1 cellular context compared by ENCODE assay signal in the genomic region with DNA sequence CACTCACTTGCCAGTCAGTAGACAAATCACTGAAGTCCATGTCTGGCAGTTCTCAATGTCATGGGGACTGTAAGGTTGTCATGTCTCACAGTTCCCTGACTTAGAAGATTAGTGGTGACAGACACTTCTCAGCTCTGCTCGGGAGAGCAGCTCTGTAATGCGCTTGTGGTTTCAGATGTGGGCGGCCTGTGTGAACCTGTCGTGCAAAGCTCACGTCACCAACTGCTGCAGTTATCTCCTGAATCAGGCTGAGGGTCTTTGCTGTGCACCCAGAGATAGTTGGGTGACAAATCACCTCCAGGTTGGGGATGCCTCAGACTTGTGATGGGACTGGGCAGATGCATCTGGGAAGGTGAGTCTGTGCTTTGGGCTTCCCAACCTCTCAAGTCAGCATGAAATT.
TF ChIP-seq lines count a peak whose summit lies in the region.

A gene with protein sequence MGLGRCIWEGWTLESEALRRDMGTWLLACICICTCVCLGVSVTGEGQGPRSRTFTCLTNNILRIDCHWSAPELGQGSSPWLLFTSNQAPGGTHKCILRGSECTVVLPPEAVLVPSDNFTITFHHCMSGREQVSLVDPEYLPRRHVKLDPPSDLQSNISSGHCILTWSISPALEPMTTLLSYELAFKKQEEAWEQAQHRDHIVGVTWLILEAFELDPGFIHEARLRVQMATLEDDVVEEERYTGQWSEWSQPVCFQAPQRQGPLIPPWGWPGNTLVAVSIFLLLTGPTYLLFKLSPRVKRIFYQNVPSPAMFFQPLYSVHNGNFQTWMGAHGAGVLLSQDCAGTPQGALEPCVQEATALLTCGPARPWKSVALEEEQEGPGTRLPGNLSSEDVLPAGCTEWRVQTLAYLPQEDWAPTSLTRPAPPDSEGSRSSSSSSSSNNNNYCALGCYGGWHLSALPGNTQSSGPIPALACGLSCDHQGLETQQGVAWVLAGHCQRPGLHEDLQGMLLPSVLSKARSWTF (plus strand): TSS at position 261 of the 400 bp plus-strand sequence. CDS start 64 bp downstream, at position 325.

TF ChIP-seq in K562, 482 proteins besides CTCF, POLR2A, EP300 and RAD21 (continued from another document and continues in another):
- TF ChIP-seq, protein P1, sequence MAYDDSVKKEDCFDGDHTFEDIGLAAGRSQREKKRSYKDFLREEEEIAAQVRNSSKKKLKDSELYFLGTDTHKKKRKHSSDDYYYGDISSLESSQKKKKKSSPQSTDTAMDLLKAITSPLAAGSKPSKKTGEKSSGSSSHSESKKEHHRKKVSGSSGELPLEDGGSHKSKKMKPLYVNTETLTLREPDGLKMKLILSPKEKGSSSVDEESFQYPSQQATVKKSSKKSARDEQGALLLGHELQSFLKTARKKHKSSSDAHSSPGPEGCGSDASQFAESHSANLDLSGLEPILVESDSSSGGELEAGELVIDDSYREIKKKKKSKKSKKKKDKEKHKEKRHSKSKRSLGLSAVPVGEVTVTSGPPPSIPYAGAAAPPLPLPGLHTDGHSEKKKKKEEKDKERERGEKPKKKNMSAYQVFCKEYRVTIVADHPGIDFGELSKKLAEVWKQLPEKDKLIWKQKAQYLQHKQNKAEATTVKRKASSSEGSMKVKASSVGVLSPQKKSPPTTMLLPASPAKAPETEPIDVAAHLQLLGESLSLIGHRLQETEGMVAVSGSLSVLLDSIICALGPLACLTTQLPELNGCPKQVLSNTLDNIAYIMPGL (CRISPR knock-in tag; IDR thresholded peaks at IDR 0.05), result no peak
- no peak for TF ChIP-seq TAF1 (IDR thresholded peaks at IDR 0.05; ENCODE audit: control insufficient read depth, extremely low read depth, insufficient read depth, low read length, severe bottlenecking)
- no peak for TF ChIP-seq PHTF2 (CRISPR knock-in tag; IDR thresholded peaks at IDR 0.05)
- TF ChIP-seq, protein P2, sequence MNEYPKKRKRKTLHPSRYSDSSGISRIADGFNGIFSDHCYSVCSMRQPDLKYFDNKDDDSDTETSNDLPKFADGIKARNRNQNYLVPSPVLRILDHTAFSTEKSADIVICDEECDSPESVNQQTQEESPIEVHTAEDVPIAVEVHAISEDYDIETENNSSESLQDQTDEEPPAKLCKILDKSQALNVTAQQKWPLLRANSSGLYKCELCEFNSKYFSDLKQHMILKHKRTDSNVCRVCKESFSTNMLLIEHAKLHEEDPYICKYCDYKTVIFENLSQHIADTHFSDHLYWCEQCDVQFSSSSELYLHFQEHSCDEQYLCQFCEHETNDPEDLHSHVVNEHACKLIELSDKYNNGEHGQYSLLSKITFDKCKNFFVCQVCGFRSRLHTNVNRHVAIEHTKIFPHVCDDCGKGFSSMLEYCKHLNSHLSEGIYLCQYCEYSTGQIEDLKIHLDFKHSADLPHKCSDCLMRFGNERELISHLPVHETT (CRISPR knock-in tag; conservative IDR thresholded peaks at IDR 0.05 in 1 of 2, IDR thresholded peaks at IDR 0.05 in 1 of 2), result no peak
- TF ChIP-seq KLF10 (CRISPR knock-in tag; IDR thresholded peaks at IDR 0.05), result no peak
- TF ChIP-seq BRF1 (IDR thresholded peaks at IDR 0.05; ENCODE audit: borderline replicate concordance, extremely low read depth, insufficient read length), result no peak
- TF ChIP-seq ZNF224 (CRISPR knock-in tag; IDR thresholded peaks at IDR 0.05), result no peak
- no peak for TF ChIP-seq SIX5 (IDR thresholded peaks at IDR 0.05; ENCODE audit: borderline replicate concordance in 1 of 2, insufficient read depth in 1 of 2, low read depth in 1 of 2, low read length in 2 of 2)
- TF ChIP-seq ESRRB (CRISPR knock-in tag; IDR thresholded peaks at IDR 0.05; ENCODE audit: borderline replicate concordance), result no peak
- 0 out of 2 replicates have a peak, but pooled peaks have one; percentile 35 for TF ChIP-seq TAL1 (IDR thresholded peaks at IDR 0.05)
- peak; percentile 64 for TF ChIP-seq CBFA2T2 (conservative IDR thresholded peaks at IDR 0.05)
- TF ChIP-seq, protein P3, sequence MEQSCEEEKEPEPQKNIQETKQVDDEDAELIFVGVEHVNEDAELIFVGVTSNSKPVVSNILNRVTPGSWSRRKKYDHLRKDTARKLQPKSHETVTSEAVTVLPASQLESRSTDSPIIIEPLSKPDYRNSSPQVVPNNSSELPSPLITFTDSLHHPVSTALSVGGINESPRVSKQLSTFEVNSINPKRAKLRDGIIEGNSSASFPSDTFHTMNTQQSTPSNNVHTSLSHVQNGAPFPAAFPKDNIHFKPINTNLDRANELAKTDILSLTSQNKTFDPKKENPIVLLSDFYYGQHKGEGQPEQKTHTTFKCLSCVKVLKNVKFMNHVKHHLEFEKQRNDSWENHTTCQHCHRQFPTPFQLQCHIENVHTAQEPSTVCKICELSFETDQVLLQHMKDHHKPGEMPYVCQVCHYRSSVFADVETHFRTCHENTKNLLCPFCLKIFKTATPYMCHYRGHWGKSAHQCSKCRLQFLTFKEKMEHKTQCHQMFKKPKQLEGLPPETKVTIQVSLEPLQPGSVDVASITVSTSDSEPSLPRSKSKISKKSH (CRISPR knock-in tag; IDR thresholded peaks at IDR 0.05), result no peak
- TF ChIP-seq, protein P4, sequence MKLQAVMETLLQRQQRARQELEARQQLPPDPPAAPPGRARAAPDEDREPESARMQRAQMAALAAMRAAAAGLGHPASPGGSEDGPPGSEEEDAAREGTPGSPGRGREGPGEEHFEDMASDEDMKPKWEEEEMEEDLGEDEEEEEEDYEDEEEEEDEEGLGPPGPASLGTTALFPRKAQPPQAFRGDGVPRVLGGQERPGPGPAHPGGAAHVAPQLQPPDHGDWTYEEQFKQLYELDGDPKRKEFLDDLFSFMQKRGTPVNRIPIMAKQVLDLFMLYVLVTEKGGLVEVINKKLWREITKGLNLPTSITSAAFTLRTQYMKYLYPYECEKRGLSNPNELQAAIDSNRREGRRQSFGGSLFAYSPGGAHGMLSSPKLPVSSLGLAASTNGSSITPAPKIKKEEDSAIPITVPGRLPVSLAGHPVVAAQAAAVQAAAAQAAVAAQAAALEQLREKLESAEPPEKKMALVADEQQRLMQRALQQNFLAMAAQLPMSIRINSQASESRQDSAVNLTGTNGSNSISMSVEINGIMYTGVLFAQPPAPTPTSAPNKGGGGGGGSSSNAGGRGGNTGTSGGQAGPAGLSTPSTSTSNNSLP (IDR thresholded peaks at IDR 0.05; ENCODE audit: borderline replicate concordance, low read depth, low read length), result no peak
- TF ChIP-seq ILF3 (IDR thresholded peaks at IDR 0.05; ENCODE audit: borderline replicate concordance), result no peak
- TF ChIP-seq CTBP1 (IDR thresholded peaks at IDR 0.05; ENCODE audit: borderline replicate concordance), result peak; percentile 60
- TF ChIP-seq, protein P5, sequence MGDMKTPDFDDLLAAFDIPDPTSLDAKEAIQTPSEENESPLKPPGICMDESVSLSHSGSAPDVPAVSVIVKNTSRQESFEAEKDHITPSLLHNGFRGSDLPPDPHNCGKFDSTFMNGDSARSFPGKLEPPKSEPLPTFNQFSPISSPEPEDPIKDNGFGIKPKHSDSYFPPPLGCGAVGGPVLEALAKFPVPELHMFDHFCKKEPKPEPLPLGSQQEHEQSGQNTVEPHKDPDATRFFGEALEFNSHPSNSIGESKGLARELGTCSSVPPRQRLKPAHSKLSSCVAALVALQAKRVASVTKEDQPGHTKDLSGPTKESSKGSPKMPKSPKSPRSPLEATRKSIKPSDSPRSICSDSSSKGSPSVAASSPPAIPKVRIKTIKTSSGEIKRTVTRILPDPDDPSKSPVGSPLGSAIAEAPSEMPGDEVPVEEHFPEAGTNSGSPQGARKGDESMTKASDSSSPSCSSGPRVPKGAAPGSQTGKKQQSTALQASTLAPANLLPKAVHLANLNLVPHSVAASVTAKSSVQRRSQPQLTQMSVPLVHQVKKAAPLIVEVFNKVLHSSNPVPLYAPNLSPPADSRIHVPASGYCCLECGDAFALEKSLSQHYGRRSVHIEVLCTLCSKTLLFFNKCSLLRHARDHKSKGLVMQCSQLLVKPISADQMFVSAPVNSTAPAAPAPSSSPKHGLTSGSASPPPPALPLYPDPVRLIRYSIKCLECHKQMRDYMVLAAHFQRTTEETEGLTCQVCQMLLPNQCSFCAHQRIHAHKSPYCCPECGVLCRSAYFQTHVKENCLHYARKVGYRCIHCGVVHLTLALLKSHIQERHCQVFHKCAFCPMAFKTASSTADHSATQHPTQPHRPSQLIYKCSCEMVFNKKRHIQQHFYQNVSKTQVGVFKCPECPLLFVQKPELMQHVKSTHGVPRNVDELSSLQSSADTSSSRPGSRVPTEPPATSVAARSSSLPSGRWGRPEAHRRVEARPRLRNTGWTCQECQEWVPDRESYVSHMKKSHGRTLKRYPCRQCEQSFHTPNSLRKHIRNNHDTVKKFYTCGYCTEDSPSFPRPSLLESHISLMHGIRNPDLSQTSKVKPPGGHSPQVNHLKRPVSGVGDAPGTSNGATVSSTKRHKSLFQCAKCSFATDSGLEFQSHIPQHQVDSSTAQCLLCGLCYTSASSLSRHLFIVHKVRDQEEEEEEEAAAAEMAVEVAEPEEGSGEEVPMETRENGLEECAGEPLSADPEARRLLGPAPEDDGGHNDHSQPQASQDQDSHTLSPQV (IDR thresholded peaks at IDR 0.05), result peak; percentile 45; the same call in 1 of the 2 replicates
- TF ChIP-seq BRD4 (IDR thresholded peaks at IDR 0.05), result no peak
- TF ChIP-seq MED1 (CRISPR knock-in tag; IDR thresholded peaks at IDR 0.05; ENCODE audit: borderline replicate concordance), result no peak
- no peak for TF ChIP-seq FOXJ3 (CRISPR knock-in tag; IDR thresholded peaks at IDR 0.05)
- TF ChIP-seq HDAC2 (IDR thresholded peaks at IDR 0.05), result peak; percentile 13; the same call in 1 of the 2 replicates
- TF ChIP-seq, protein P6, sequence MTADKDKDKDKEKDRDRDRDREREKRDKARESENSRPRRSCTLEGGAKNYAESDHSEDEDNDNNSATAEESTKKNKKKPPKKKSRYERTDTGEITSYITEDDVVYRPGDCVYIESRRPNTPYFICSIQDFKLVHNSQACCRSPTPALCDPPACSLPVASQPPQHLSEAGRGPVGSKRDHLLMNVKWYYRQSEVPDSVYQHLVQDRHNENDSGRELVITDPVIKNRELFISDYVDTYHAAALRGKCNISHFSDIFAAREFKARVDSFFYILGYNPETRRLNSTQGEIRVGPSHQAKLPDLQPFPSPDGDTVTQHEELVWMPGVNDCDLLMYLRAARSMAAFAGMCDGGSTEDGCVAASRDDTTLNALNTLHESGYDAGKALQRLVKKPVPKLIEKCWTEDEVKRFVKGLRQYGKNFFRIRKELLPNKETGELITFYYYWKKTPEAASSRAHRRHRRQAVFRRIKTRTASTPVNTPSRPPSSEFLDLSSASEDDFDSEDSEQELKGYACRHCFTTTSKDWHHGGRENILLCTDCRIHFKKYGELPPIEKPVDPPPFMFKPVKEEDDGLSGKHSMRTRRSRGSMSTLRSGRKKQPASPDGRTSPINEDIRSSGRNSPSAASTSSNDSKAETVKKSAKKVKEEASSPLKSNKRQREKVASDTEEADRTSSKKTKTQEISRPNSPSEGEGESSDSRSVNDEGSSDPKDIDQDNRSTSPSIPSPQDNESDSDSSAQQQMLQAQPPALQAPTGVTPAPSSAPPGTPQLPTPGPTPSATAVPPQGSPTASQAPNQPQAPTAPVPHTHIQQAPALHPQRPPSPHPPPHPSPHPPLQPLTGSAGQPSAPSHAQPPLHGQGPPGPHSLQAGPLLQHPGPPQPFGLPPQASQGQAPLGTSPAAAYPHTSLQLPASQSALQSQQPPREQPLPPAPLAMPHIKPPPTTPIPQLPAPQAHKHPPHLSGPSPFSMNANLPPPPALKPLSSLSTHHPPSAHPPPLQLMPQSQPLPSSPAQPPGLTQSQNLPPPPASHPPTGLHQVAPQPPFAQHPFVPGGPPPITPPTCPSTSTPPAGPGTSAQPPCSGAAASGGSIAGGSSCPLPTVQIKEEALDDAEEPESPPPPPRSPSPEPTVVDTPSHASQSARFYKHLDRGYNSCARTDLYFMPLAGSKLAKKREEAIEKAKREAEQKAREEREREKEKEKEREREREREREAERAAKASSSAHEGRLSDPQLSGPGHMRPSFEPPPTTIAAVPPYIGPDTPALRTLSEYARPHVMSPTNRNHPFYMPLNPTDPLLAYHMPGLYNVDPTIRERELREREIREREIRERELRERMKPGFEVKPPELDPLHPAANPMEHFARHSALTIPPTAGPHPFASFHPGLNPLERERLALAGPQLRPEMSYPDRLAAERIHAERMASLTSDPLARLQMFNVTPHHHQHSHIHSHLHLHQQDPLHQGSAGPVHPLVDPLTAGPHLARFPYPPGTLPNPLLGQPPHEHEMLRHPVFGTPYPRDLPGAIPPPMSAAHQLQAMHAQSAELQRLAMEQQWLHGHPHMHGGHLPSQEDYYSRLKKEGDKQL (CRISPR knock-in tag; IDR thresholded peaks at IDR 0.05; ENCODE audit: borderline replicate concordance), result no peak
- TF ChIP-seq, protein P7, sequence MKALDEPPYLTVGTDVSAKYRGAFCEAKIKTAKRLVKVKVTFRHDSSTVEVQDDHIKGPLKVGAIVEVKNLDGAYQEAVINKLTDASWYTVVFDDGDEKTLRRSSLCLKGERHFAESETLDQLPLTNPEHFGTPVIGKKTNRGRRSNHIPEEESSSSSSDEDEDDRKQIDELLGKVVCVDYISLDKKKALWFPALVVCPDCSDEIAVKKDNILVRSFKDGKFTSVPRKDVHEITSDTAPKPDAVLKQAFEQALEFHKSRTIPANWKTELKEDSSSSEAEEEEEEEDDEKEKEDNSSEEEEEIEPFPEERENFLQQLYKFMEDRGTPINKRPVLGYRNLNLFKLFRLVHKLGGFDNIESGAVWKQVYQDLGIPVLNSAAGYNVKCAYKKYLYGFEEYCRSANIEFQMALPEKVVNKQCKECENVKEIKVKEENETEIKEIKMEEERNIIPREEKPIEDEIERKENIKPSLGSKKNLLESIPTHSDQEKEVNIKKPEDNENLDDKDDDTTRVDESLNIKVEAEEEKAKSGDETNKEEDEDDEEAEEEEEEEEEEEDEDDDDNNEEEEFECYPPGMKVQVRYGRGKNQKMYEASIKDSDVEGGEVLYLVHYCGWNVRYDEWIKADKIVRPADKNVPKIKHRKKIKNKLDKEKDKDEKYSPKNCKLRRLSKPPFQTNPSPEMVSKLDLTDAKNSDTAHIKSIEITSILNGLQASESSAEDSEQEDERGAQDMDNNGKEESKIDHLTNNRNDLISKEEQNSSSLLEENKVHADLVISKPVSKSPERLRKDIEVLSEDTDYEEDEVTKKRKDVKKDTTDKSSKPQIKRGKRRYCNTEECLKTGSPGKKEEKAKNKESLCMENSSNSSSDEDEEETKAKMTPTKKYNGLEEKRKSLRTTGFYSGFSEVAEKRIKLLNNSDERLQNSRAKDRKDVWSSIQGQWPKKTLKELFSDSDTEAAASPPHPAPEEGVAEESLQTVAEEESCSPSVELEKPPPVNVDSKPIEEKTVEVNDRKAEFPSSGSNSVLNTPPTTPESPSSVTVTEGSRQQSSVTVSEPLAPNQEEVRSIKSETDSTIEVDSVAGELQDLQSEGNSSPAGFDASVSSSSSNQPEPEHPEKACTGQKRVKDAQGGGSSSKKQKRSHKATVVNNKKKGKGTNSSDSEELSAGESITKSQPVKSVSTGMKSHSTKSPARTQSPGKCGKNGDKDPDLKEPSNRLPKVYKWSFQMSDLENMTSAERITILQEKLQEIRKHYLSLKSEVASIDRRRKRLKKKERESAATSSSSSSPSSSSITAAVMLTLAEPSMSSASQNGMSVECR (CRISPR knock-in tag; IDR thresholded peaks at IDR 0.05), result no peak
- TF ChIP-seq LARP7 (IDR thresholded peaks at IDR 0.05), result no peak
